ENCODE assay signal across 27 cellular contexts in the genomic region with DNA sequence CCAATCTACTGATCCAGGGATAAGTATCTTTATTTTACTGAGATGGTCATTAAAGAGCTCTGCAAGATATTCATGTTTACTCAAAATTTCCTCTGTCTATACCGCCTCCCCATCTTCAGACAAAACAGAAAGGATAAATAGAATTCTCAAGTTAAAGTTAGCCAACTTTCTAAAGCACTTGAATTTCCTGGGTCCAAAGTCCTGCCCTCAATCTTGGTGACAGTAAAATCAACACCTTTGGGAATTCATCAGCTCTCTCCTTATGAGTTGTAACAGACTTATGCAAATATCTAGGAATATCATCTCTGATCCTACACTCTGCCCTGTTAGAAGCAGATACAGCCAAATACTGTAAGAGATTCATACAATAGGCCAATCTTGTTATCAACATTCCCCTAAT.
"Had no signal": no experiment of that assay in that cellular context is flagged by ENCODE, and none has a peak within 500 bp of the region (broad histone marks: within the 10 kb centered on the region; RNA-seq: fewer than 3 reads in every experiment).

No MANE protein-coding gene starts in this region.

- H3K9me3 Mint-ChIP-seq: activated CD4-positive, alpha-beta memory T cell treated with anti-CD3 and anti-CD28 coated beads for 36 hours; activated CD4-positive, alpha-beta T cell treated with anti-CD3 and anti-CD28 coated beads, Interleukin-2, amount 10 ng/mL, durations not matched to agents 7 days and 5 days; activated naive CD4-positive, alpha-beta T cell treated with anti-CD3 and anti-CD28 coated beads, Interleukin-2, amount 50 U/mL, for 72 hours; activated naive CD8-positive, alpha-beta T cell treated with anti-CD3 and anti-CD28 coated beads, Interleukin-2, amount 50 U/mL, for 24 hours; activated T-cell treated with anti-CD3 and anti-CD28 coated beads, Interleukin-2, amount 50 U/mL, for 4 hours; T-helper 2 cell treated with Interferon-gamma antibody and Interleukin-4, amounts not matched to agents 5 μg/mL and 100 μg/mL, for 36 hours had no signal

- ATAC-seq: activated naive CD4-positive, alpha-beta T cell treated with anti-CD3 and anti-CD28 coated beads, Interleukin-2, amount 50 U/mL, for 72 hours; activated naive CD8-positive, alpha-beta T cell treated with anti-CD3 and anti-CD28 coated beads, Interleukin-2, amount 50 U/mL, for 24 hours; activated T-cell treated with anti-CD3 and anti-CD28 coated beads, Interleukin-2, amount 50 U/mL, for 4 hours; PC-3; SK-N-SH treated with all-trans-retinoic acid at 6 μM for 48 hours had no signal

- H3K27me3 ChIP-seq: ascending aorta, SJSA1 had no signal

- FAIRE-seq: RCC 7860 had no signal

- H3K36me3 Mint-ChIP-seq: activated CD4-positive, alpha-beta memory T cell treated with anti-CD3 and anti-CD28 coated beads for 36 hours; activated naive CD4-positive, alpha-beta T cell treated with anti-CD3 and anti-CD28 coated beads, Interleukin-2, amount 50 U/mL, for 72 hours; brain had no signal

- H3K4me3 Mint-ChIP-seq: activated CD4-positive, alpha-beta memory T cell treated with anti-CD3 and anti-CD28 coated beads for 36 hours; activated CD4-positive, alpha-beta T cell treated with anti-CD3 and anti-CD28 coated beads, Interleukin-2, amount 10 ng/mL, durations not matched to agents 7 days and 5 days; activated naive CD8-positive, alpha-beta T cell treated with anti-CD3 and anti-CD28 coated beads, Interleukin-2, amount 50 U/mL, for 24 hours; activated T-cell treated with anti-CD3 and anti-CD28 coated beads, Interleukin-2, amount 50 U/mL, for 4 hours; brain; T-helper 2 cell treated with Interferon-gamma antibody and Interleukin-4, amounts not matched to agents 5 μg/mL and 100 μg/mL, for 36 hours had no signal

- H3K36me3 ChIP-seq: ascending aorta, SJSA1 had no signal

- H3K4me3 ChIP-seq: ascending aorta, SJSA1 had no signal

- H3K4me1 ChIP-seq: SJSA1 had no signal

- H3K27ac Mint-ChIP-seq: activated CD4-positive, alpha-beta memory T cell treated with anti-CD3 and anti-CD28 coated beads for 36 hours; activated CD4-positive, alpha-beta T cell treated with anti-CD3 and anti-CD28 coated beads, Interleukin-2, amount 10 ng/mL, durations not matched to agents 7 days and 5 days; activated naive CD8-positive, alpha-beta T cell treated with anti-CD3 and anti-CD28 coated beads, Interleukin-2, amount 50 U/mL, for 24 hours; T-helper 2 cell treated with Interferon-gamma antibody and Interleukin-4, amounts not matched to agents 5 μg/mL and 100 μg/mL, for 36 hours had no signal

- H3K27ac ChIP-seq: ascending aorta, KMS-11, SJSA1 had no signal

- H3K9me3 ChIP-seq: ascending aorta had no signal

- DNase-seq: activated CD4-positive, alpha-beta memory T cell treated with anti-CD3 and anti-CD28 coated beads for 36 hours; activated CD4-positive, alpha-beta T cell treated with anti-CD3 and anti-CD28 coated beads, Interleukin-2, amount 10 ng/mL, durations not matched to agents 7 days and 5 days; activated CD4-positive, CD25-positive, alpha-beta regulatory T cell; activated CD8-positive, alpha-beta memory T cell treated with anti-CD3 and anti-CD28 coated beads for 24 hours; activated effector memory CD4-positive, alpha-beta T cell treated with anti-CD3 and anti-CD28 coated beads, Interleukin-2, amount 50 U/mL, for 16 hours; activated naive CD4-positive, alpha-beta T cell treated with Interleukin-2 at 50 U/mL for 16 hours; activated naive CD8-positive, alpha-beta T cell treated with anti-CD3 and anti-CD28 coated beads, Interleukin-2, amount 50 U/mL, for 24 hours; activated T-cell treated with anti-CD3 and anti-CD28 coated beads, Interleukin-2, amount 50 U/mL, for 4 hours; amniotic stem cell; NCI-H1092; NCI-H1417; NCI-H1930; NCI-H2227 treated with DMSO at 0.1 percent for 48 hours; NCI-H446 treated with DMSO at 0.1 percent for 48 hours; NCI-H524 treated with DMSO at 0.1 percent for 48 hours; NCI-H82; PC-3; SHP77; SW 1271 had no signal

- H3K27me3 Mint-ChIP-seq: activated CD4-positive, alpha-beta T cell treated with anti-CD3 and anti-CD28 coated beads, Interleukin-2, amount 10 ng/mL, durations not matched to agents 7 days and 5 days; activated naive CD8-positive, alpha-beta T cell treated with anti-CD3 and anti-CD28 coated beads, Interleukin-2, amount 50 U/mL, for 24 hours had no signal
